12 cellular contexts compared by ENCODE assay signal in the genomic region with DNA sequence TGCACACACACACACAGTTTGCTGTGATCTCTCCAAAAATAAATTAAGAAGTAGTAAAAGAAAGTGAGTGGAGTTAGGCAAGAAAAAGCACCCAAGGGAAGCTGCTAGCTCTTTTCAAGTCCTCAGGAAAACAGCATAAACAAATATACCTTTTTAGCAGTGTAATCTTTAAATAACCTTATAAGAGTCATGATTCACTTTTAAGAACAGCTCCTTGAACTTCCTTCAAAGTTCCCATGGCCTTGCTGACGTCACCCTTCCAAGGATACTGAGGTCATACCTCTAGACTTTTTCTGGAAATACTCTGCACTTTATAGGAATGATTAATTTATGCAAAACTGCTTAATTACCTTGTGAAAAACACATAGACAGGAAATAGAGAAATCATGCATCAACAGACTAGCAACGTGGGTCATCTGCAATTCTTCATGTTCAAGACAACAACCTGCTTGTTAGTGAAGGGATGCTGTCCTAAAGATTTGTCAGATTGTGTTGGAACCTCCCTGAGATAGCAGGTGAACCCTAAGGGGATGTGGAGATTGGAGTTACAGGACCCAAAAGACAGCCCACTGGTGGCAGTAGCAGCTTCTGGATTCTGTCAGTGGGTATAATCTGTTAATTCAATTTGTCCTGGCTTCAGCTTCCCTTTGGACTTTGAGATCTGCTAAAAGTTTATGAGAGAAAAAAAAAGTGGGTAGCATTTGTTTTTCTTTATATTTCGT.
"Had no signal": no experiment of that assay in that cellular context is flagged by ENCODE, and none has a peak within 500 bp of the region (broad histone marks: within the 10 kb centered on the region; RNA-seq: fewer than 3 reads in every experiment).

No MANE protein-coding gene starts in this region.

- DNase-seq: cortex of kidney; dorsolateral prefrontal cortex; effector CD8-positive, alpha-beta T cell; gastrocnemius medialis; natural killer cell; posterior cingulate gyrus; small intestine; stimulated activated CD4-positive, alpha-beta T cell treated with anti-CD3 and anti-CD28 coated beads, Interleukin-2, amount 100 ng/mL, for 48 hours; stimulated activated naive CD4-positive, alpha-beta T cell treated with Interleukin-2 at 50 U/mL for 16 hours; trophoblast cell had no signal

- H3K9me3 ChIP-seq: esophagus muscularis mucosa, gastrocnemius medialis had no signal

- H3K36me3 ChIP-seq: esophagus muscularis mucosa, gastrocnemius medialis had no signal

- H3K4me3 ChIP-seq: dorsolateral prefrontal cortex, esophagus muscularis mucosa, gastrocnemius medialis, hepatocyte had no signal

- ATAC-seq: gastrocnemius medialis, natural killer cell had no signal

- H3K4me2 ChIP-seq: hepatocyte had no signal

- FAIRE-seq: small intestine had no signal

- H3K27ac ChIP-seq: dorsolateral prefrontal cortex, esophagus muscularis mucosa, gastrocnemius medialis, hepatocyte had no signal

- H3K4me1 ChIP-seq: esophagus muscularis mucosa, gastrocnemius medialis had no signal

- H3K79me2 ChIP-seq: hepatocyte had no signal

- H2AFZ ChIP-seq: hepatocyte had no signal

- H3K27me3 ChIP-seq: dorsolateral prefrontal cortex, esophagus muscularis mucosa, gastrocnemius medialis, hepatocyte had no signal
